Comparison of ENCODE assay signal across 19 cellular contexts in the genomic region with DNA sequence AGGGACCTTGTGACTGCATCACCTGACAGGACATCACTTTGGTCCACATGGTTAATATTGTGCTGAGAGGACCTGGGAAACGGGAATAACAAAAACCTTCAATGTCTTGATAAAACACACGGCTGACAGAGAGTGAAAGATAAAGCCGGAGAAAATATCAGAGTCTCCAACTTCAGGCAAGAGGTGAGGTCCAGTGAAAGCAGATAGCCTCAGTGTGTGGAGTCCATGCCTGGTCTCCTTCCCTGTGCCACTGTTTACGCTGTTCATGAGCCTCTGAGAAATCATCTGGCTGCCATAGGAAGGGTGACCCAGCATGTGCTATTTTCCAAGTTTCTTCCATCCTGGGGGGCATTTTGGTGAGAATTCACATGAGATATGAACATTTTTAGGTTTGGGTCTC. TPM values are rescaled to one million over a fixed set of nuclear protein-coding genes. Genes with fewer than 3 reads are reported as not detected.
"Had no signal": no experiment of that assay in that cellular context is flagged by ENCODE, and none has a peak within 500 bp of the region (broad histone marks: within the 10 kb centered on the region; RNA-seq: fewer than 3 reads in every experiment).

No MANE protein-coding gene starts in this region.

- H3K27me3 Mint-ChIP-seq: activated naive CD8-positive, alpha-beta T cell treated with anti-CD3 and anti-CD28 coated beads for 36 hours had no signal

- H3K4me3 Mint-ChIP-seq: activated naive CD8-positive, alpha-beta T cell treated with anti-CD3 and anti-CD28 coated beads for 36 hours had no signal

- DNase-seq: activated CD4-positive, CD25-positive, alpha-beta regulatory T cell treated with anti-CD3 and anti-CD28 coated beads, Interleukin-2, amount 50 U/mL, for 72 hours; activated CD8-positive, alpha-beta memory T cell treated with anti-CD3 and anti-CD28 coated beads for 24 hours; activated effector memory CD4-positive, alpha-beta T cell treated with Interleukin-2 at 50 U/mL for 16 hours; activated naive CD8-positive, alpha-beta T cell treated with anti-CD3 and anti-CD28 coated beads for 36 hours; anterior cingulate cortex; dermis blood vessel endothelial cell; head of caudate nucleus; stimulated activated CD4-positive, alpha-beta T cell treated with anti-CD3 and anti-CD28 coated beads, Interleukin-15, amount 100 ng/mL, for 24 hours; stimulated activated CD4-positive, alpha-beta T cell treated with anti-CD3 and anti-CD28 coated beads, Interleukin-4, amount 100 ng/mL, for 1 hour; stimulated activated naive CD4-positive, alpha-beta T cell treated with Interleukin-2 at 50 U/mL for 16 hours; substantia nigra; uterus had no signal

- FAIRE-seq: frontal cortex had no signal

RNA-seq across cellular contexts. Expression of a gene that starts 39.8 kb away (rescaled TPM):
- total RNA-seq: activated naive CD8-positive, alpha-beta T cell treated with anti-CD3 and anti-CD28 coated beads for 36 hours; chondrocyte; dermis blood vessel endothelial cell; frontal cortex; mesenteric fat pad; progenitor cell of endocrine pancreas; right atrium auricular region; tibial nerve; uterus had no signal
- polyA plus RNA-seq: neural cell had no signal
